Comparison of ENCODE assay signal across 13 cellular contexts in the genomic region with DNA sequence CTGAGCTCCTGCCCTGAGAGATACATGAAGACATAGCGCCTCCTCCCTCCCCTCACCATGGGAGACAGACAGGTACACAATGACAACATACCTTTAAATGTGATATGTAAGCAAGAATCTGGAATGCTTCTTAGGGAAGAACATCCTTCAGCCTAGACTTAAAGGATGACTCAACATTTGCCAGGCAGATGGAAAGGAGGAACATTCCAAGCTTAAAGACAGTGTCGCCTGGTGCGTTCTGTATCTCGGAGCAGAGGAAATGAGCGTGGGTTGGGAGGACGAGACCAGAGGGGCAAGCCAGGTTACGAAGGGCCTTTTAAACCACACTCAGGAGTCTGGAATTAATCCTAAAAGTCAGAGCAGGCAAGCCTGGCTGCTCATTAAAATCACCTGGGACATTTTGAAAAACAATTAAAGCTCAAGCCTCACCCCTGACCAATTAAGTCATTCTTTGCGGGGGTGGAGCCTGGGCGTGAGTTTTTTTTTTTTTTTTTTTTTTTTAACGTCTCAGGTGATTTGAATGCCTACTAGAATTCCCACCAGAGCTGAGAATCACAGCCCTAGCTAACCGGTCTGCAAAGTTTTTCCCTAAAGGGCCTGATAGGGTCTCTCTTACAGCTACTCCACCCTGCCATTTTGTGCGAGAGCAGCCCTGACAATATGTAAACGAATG.
DNase-seq lines count a peak whose midpoint lies in the region; FAIRE-seq and TF ChIP-seq lines count a peak whose summit lies in the region.
"Had no signal": no experiment of that assay in that cellular context is flagged by ENCODE, and none has a peak within 500 bp of the region (broad histone marks: within the 10 kb centered on the region; RNA-seq: fewer than 3 reads in every experiment).

No MANE protein-coding gene starts in this region.

- no peak overlapping the region for H3K4ac ChIP-seq in H1 (replicated peaks; ENCODE audit: insufficient read length, low read depth, low read length)

- TF ChIP-seq CTCF in H1 (IDR thresholded peaks at IDR 0.05; ENCODE audit: control extremely low read depth in 1 of 3, insufficient read depth in 1 of 3, low read depth in 1 of 3, low read length in 3 of 3): no peak

- H3K4me1 ChIP-seq in H1 (replicated peaks in 1 of 4; ENCODE audit: control insufficient read depth in 3 of 4, insufficient read depth in 4 of 4, low read length in 3 of 4): peaks cover 0 to 5% (median 2%) of the 10 kb centered on the region in 4 experiments; a peak in 3 of 7 replicates
- peaks cover 23% of the 10 kb centered on the region for H3K4me1 ChIP-seq in mesodermal cell (ENCODE audit: control insufficient read depth, insufficient read depth, low read length, poor library complexity, severe bottlenecking)

- no peaks in the 10 kb centered on the region for H3K27me3 ChIP-seq in H1 (replicated peaks in 1 of 4; ENCODE audit: control insufficient read depth in 3 of 4, extremely low read depth in 1 of 4, insufficient read depth in 3 of 4, low read length in 3 of 4)

- H3K27ac ChIP-seq in H1 (ENCODE audit: low read depth, low read length) (no peak overlapping the region), mesodermal cell (ENCODE audit: low read depth, low read length, severe bottlenecking) (peak overlapping the region; percentile 23)
- H3K27ac ChIP-seq: HL-60 had no signal

- H2BK20ac ChIP-seq in H1 (ENCODE audit: low read length): 0 out of 2 replicates have a peak overlapping the region, but pooled peaks have one; percentile 50

- 0 out of 2 replicates have a peak overlapping the region, but pooled peaks have one; percentile 1 for H2BK12ac ChIP-seq in H1 (ENCODE audit: low read depth, low read length)

- CTCF ChIA-PET in H1 (lab: Charles Lee; ENCODE audit: partially characterized antibody): interaction anchor here (0.8 to 1.2 kb wide), 4 partner anchors 9 to 244 kb away, joined by 3 read pairs; no protein-coding TSS in a partner anchor

- no peaks in the 10 kb centered on the region for H3K23me2 ChIP-seq in H1 (ENCODE audit: low read depth, low read length)

- TF ChIP-seq RAD21 in H1 (IDR thresholded peaks at IDR 0.05 in 1 of 2, conservative IDR thresholded peaks at IDR 0.05 in 1 of 2; ENCODE audit: low read depth in 2 of 2, low read length in 2 of 2): no peak

- no peaks in the 10 kb centered on the region for H3K36me3 ChIP-seq in H1 (ENCODE audit: control insufficient read depth in 2 of 4, insufficient read depth in 4 of 4, low read length in 3 of 4)
- no peaks in the 10 kb centered on the region for H3K36me3 ChIP-seq in mesodermal cell (ENCODE audit: control insufficient read depth, insufficient read depth, low read length)

- H4K20me1 ChIP-seq in H1 (replicated peaks in 1 of 2; ENCODE audit: control insufficient read depth in 1 of 2, insufficient read depth in 2 of 2, low read length in 2 of 2): no peaks in the 10 kb centered on the region

- H2AFZ ChIP-seq in H1 (ENCODE audit: low read length): peak overlapping the region; percentile 87

- no peak overlapping the region for H2BK15ac ChIP-seq in H1 (ENCODE audit: low read length)

- POLR2A ChIA-PET in H1 (lab: Charles Lee; ENCODE audit: partially characterized antibody): interaction anchor here (0.6 to 1.3 kb wide), 6 partner anchors 40 to 861 kb away, joined by 3 to 5 read pairs (median 3); no protein-coding TSS in a partner anchor

- no peak overlapping the region for H2AK5ac ChIP-seq in H1 (ENCODE audit: low read depth, low read length)

- peak; percentile 62 for FAIRE-seq in H1 (lab: Jason Lieb, UNC)
- FAIRE-seq: endometrium had no signal

- 63% methylated on average over 10 of the region's 13 CpGs; no CpG with 5 or more reads in 1 of the 2 experiments for whole genome bisulfite sequencing in H1 (ENCODE audit: extremely low coverage in 1 of 2, insufficient coverage in 1 of 2, insufficient read length in 1 of 2, insufficient replicate concordance in 2 of 2, low coverage in 1 of 2, low lambda C conversion rate in 2 of 2, missing lambda C conversion rate in 1 of 2), 2 experiments
- 40 to 43% methylated on average over 7 of the region's 13 CpGs for WGBS in mesodermal cell (ENCODE audit: insufficient coverage in 2 of 2), 2 experiments

- peak overlapping the region; percentile 25 for H4K91ac ChIP-seq in H1 (replicated peaks; ENCODE audit: insufficient read length, low read length)

- H3K79me1 ChIP-seq in H1 (ENCODE audit: low read depth, low read length): no peaks in the 10 kb centered on the region

- DNase-seq in ELF-1 (ENCODE audit: low read depth, low spot score): peak; percentile 81
- peak; percentile 75 for DNase-seq in NCI-H69 (lab: John Stamatoyannopoulos, UW)
- peak; percentile 10 to 52 for DNase-seq in H1 (ENCODE audit: low read depth in 1 of 2, low spot score in 2 of 2)
- no peak for DNase-seq in cardiac septum (ENCODE audit: low spot score)
- DNase-seq in putamen (ENCODE audit: low spot score): no peak
- no peak for DNase-seq in posterior cingulate gyrus
- no peak for DNase-seq in Kasumi-1 (lab: John Stamatoyannopoulos, UW)
- DNase-seq: activated CD4-positive, alpha-beta T cell treated with anti-CD3 and anti-CD28 coated beads, Interleukin-2, amount 50 U/mL, for 4 hours; GOT3 had no signal

- H2BK5ac ChIP-seq in H1 (ENCODE audit: low read depth, low read length): peak overlapping the region; percentile 92; the same call in 1 of the 2 replicates

- H4K5ac ChIP-seq in H1 (ENCODE audit: insufficient read length, low read depth, low read length): peak overlapping the region; percentile 67

- no peaks in the 10 kb centered on the region for H3K79me2 ChIP-seq in H1 (ENCODE audit: control insufficient read depth in 1 of 2, insufficient read depth in 2 of 2, low read length in 2 of 2)

- H3K9ac ChIP-seq in H1 (replicated peaks in 1 of 4; ENCODE audit: extremely low read depth in 1 of 4, low read depth in 3 of 4, low read length in 3 of 4): no peak overlapping the region

- H3K18ac ChIP-seq in H1 (ENCODE audit: extremely low read depth, low read length): no peak overlapping the region; the same call in 1 of the 2 replicates

- no peak overlapping the region for H4K8ac ChIP-seq in H1 (ENCODE audit: extremely low read depth, insufficient read depth, low read length)

- no peak for TF ChIP-seq EP300 in H1 (IDR thresholded peaks at IDR 0.05; ENCODE audit: borderline replicate concordance in 1 of 2, low read depth in 2 of 2, low read length in 2 of 2)

- TF ChIP-seq POLR2A in H1 (IDR thresholded peaks at IDR 0.05; ENCODE audit: control extremely low read depth in 1 of 2, low read depth in 2 of 2, low read length in 2 of 2): no peak

- no peak overlapping the region for H3K23ac ChIP-seq in H1 (ENCODE audit: insufficient read length)

- H3K14ac ChIP-seq in H1 (ENCODE audit: insufficient read length): no peak overlapping the region

- intact Hi-C loops in cardiac septum (cut with DNase I) (no loop called here), posterior cingulate gyrus (cut with DNase I) (no loop called here)

- peak overlapping the region; percentile 72 for H2BK120ac ChIP-seq in H1 (replicated peaks; ENCODE audit: low read depth, low read length)

- H3K4me2 ChIP-seq in H1 (ENCODE audit: insufficient read depth in 1 of 2, low read depth in 2 of 2, low read length in 2 of 2): peak overlapping the region; percentile 17 to 38; a peak in 2 of 4 replicates

- H3K4me3 ChIP-seq in H1 (ENCODE audit: extremely low read depth in 1 of 4, insufficient read depth in 2 of 4, low read depth in 3 of 4, low read length in 4 of 4) (peak overlapping the region in 1 of 4 experiments; percentile 12; a peak in 1 of 8 replicates), mesodermal cell (ENCODE audit: extremely low read depth, insufficient read depth, low read length, poor library complexity, severe bottlenecking) (no peak overlapping the region)
- H3K4me3 ChIP-seq: lung had no signal

- H3K56ac ChIP-seq in H1 (replicated peaks; ENCODE audit: insufficient read length, low read depth, low read length): no peak overlapping the region

- H3K9me3 ChIP-seq in H1 (ENCODE audit: insufficient read depth in 2 of 2, low read depth in 1 of 2, low read length in 1 of 2) (peaks cover 0 to 3% of the 10 kb centered on the region in 2 experiments; a peak in 1 of 4 replicates), mesodermal cell (ENCODE audit: control insufficient read depth, low read length) (peaks cover 12% of the 10 kb centered on the region)

TF ChIP-seq in H1, 55 proteins besides CTCF, POLR2A, EP300 and RAD21 (continues in another document):
- TF ChIP-seq CEBPB (IDR thresholded peaks at IDR 0.05; ENCODE audit: low read depth, low read length): no peak
- peak; percentile 72; the same call in 1 of the 2 replicates for TF ChIP-seq JUND (IDR thresholded peaks at IDR 0.05; ENCODE audit: low read length)
- no peak for TF ChIP-seq TCF12 (IDR thresholded peaks at IDR 0.05; ENCODE audit: low read depth, low read length)
- TF ChIP-seq TAF1 (IDR thresholded peaks at IDR 0.05; ENCODE audit: low read depth, low read length): no peak
- TF ChIP-seq HDAC2 (IDR thresholded peaks at IDR 0.05; ENCODE audit: borderline replicate concordance in 1 of 2, low read depth in 2 of 2, low read length in 2 of 2): no peak
- TF ChIP-seq CBX8 (IDR thresholded peaks at IDR 0.05; ENCODE audit: borderline replicate concordance, low read depth, low read length): no peak
- 0 out of 2 replicates have a peak, but pooled peaks have one; percentile 35 for TF ChIP-seq YY1 (IDR thresholded peaks at IDR 0.05; ENCODE audit: low read depth, low read length)
- no peak for TF ChIP-seq BRCA1 (IDR thresholded peaks at IDR 0.05; ENCODE audit: low read depth, low read length)
- no peak for TF ChIP-seq POU5F1 (IDR thresholded peaks at IDR 0.05; ENCODE audit: low read depth, low read length)
- no peak for TF ChIP-seq BACH1 (IDR thresholded peaks at IDR 0.05; ENCODE audit: low read length)
- TF ChIP-seq KDM1A (IDR thresholded peaks at IDR 0.05; ENCODE audit: borderline replicate concordance, low read length): no peak
- TF ChIP-seq KDM4A (IDR thresholded peaks at IDR 0.05; ENCODE audit: low read depth, low read length, severe bottlenecking): no peak
- no peak for TF ChIP-seq MAX (IDR thresholded peaks at IDR 0.05)
- no peak for TF ChIP-seq GABPA (IDR thresholded peaks at IDR 0.05; ENCODE audit: borderline replicate concordance, insufficient read depth, low read length)
- TF ChIP-seq RBBP5 (IDR thresholded peaks at IDR 0.05; ENCODE audit: borderline replicate concordance, low read depth, low read length): 0 out of 2 replicates have a peak, but pooled peaks have one; percentile 54
- TF ChIP-seq HDAC6 (IDR thresholded peaks at IDR 0.05; ENCODE audit: low read depth, low read length): no peak

Comparison
In these comparisons a context has a peak if more than half of its experiments do, and no peak if none do; other contexts are left out.
1. DNase-seq: peak in ELF-1 (single experiment), NCI-H69 (single experiment) and H1 (2 of 2); none in cardiac septum (single experiment), putamen (single experiment), posterior cingulate gyrus (0 of 10) and Kasumi-1 (0 of 2).